8 cellular contexts compared by ENCODE assay signal in the genomic region with DNA sequence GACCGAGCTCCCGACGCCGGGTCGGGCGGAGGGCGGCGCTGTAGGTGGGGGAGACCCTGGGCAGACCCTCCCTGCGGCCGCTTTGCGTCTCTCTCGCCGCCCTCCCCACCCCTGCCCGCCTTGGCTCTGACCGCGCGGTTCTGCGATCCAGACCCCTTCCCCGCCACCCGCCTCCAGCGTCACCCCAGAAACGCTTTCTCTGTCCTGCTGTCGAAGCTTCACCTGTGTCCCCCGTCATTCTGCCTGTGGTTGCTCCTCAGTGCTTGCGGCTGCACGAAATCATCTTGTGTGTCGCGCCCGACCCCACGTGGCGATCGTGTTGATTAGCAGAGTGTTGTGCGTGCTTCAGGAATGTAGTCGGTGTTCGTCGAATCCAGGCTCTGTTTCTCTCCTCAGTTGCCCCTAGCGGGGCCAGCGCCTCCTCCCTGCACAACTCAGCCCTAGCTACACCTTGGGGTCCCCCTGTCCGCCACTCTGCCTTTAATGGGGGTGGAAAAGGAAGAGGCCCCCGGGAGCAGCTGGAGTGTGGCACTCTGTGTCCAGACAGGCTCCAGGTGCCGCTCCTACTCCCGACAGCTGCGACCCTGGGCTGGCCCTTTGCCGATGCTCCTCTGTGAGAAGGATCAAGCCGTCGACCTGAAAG. TPM values are rescaled to one million over a fixed set of nuclear protein-coding genes. Genes with fewer than 3 reads are reported as not detected.
DNase-seq lines count a peak whose midpoint lies in the region; ATAC-seq and TF ChIP-seq lines count a peak whose summit lies in the region.

No MANE protein-coding gene starts in this region.

- H3K36me3 ChIP-seq in HUES6 (ENCODE audit: control insufficient read depth, insufficient read depth, low read length) = peaks cover 23% of the 10 kb centered on the region
- H3K36me3 ChIP-seq in RWPE2 (ENCODE audit: low read depth) = peaks cover 17% of the 10 kb centered on the region; the same call in 1 of the 2 replicates

- no peaks in the 10 kb centered on the region for H3K9me3 ChIP-seq in HUES6 (ENCODE audit: control insufficient read depth, insufficient read depth, low read depth, low read length)
- H3K9me3 ChIP-seq in RWPE2 (ENCODE audit: severe bottlenecking) = no peaks in the 10 kb centered on the region

- TF ChIP-seq CTCF in GM13976 (IDR thresholded peaks at IDR 0.05; ENCODE audit: borderline replicate concordance, control extremely low read depth, extremely low read depth, insufficient read depth, missing control alignments) (no peak), RWPE2 (IDR thresholded peaks at IDR 0.05; ENCODE audit: poor library complexity, severe bottlenecking) (peak; percentile 61)

- H3K27ac ChIP-seq in HUES6 (ENCODE audit: low read depth, low read length) = no peak overlapping the region; the same call in 1 of the 2 replicates
- H3K27ac ChIP-seq in RWPE2 (ENCODE audit: poor library complexity, severe bottlenecking) = peak overlapping the region; percentile 64
- H3K27ac ChIP-seq in temporal lobe (ENCODE audit: low read depth, low read length) = peak overlapping the region; percentile 63

- ATAC-seq in RWPE2 (ENCODE audit: low read depth) = peak; percentile 10; the same call in 1 of the 3 replicates
- no peak for ATAC-seq in GM18519 (IDR thresholded peaks at IDR 0.05; ENCODE audit: low FRiP score, unreplicated experiment)

- H3K9ac ChIP-seq in HUES6 (ENCODE audit: low read length) = peak overlapping the region; percentile 84

- H3K4me1 ChIP-seq in HUES6 (ENCODE audit: control insufficient read depth, insufficient read depth, low read length) = peaks cover 25% of the 10 kb centered on the region
- H3K4me1 ChIP-seq in RWPE2 (ENCODE audit: insufficient read depth, poor library complexity, severe bottlenecking) = peaks cover 5% of the 10 kb centered on the region

- H3K27me3 ChIP-seq in HUES6 (ENCODE audit: control insufficient read depth, insufficient read depth, low read length) = no peaks in the 10 kb centered on the region
- H3K27me3 ChIP-seq in RWPE2 (ENCODE audit: insufficient read depth, poor library complexity, severe bottlenecking) = no peaks in the 10 kb centered on the region

- DNase-seq in GM13976 (ENCODE audit: low spot score) (peak; percentile 75), RWPE2 (ENCODE audit: low spot score) (peak; percentile 80), foreskin melanocyte (peak; percentile 28), occipital lobe (lab: John Stamatoyannopoulos, UW) (peak; percentile 26)
- peak; percentile 37 to 77 (median 50) for DNase-seq in activated naive CD4-positive, alpha-beta T cell (lab: John Stamatoyannopoulos, UW)

- in situ Hi-C loops in GM13976 (cut with MboI; ENCODE audit: low sequenced_read_pairs, unreplicated experiment) = no loop called here

- H3K4me3 ChIP-seq in HUES6 (ENCODE audit: low read depth, low read length) (peak overlapping the region; percentile 77), RWPE2 (ENCODE audit: severe bottlenecking) (peak overlapping the region; percentile 62)

RNA-seq across cellular contexts. Expression of a gene that starts 0.9 kb away (rescaled TPM):
- total RNA-seq in occipital lobe (21.8 TPM), temporal lobe (18.2 TPM)

RNA-seq across cellular contexts. Expression of a gene that starts 9.1 kb away (rescaled TPM):
- total RNA-seq in occipital lobe = not detected
- not detected for total RNA-seq in temporal lobe

RNA-seq across cellular contexts. Expression of a gene that starts 36.1 kb away (rescaled TPM):
- total RNA-seq in occipital lobe (14.8 TPM), temporal lobe (5.7 TPM)

RNA-seq across cellular contexts. Expression of a gene that starts 56.1 kb away (rescaled TPM):
- total RNA-seq in occipital lobe = 42.1 TPM
- total RNA-seq in temporal lobe = 35.7 TPM

RNA-seq across cellular contexts. Expression of a gene that starts 56.9 kb away (rescaled TPM):
- total RNA-seq in occipital lobe = under 0.01 TPM
- total RNA-seq in temporal lobe = 0.74 TPM

Comparison
In these comparisons a context has a peak if more than half of its experiments do, and no peak if none do; other contexts are left out.
1. DNase-seq: peak in every context shown above with its lines; median percentile 80 in RWPE2; 75 in GM13976; 50 in activated naive CD4-positive, alpha-beta T cell; 28 in foreskin melanocyte; 26 in occipital lobe.